In genomic region chr17:75753514-75754377, GRCh38 we compare ENCODE assay signal across 8 cellular contexts.
DNase-seq lines count a peak whose midpoint lies in the region; ATAC-seq and TF ChIP-seq lines count a peak whose summit lies in the region.

No MANE protein-coding gene starts in this region.

- H3K9ac ChIP-seq in KMS-11, result peak overlapping the region; percentile 75

- H2AFZ ChIP-seq in KMS-11 (ENCODE audit: low read depth), result peak overlapping the region; percentile 99

- peak overlapping the region; percentile 96 for H3K4me2 ChIP-seq in KMS-11

- H3K27me3 ChIP-seq in KMS-11 (ENCODE audit: insufficient read depth, low read depth), result peaks cover 11% of the 10 kb centered on the region
- no peaks in the 10 kb centered on the region for H3K27me3 ChIP-seq in WERI-Rb-1 (ENCODE audit: insufficient read depth, low read depth, severe bottlenecking)

- DNase-seq in AG04449 (ENCODE audit: low read depth, low spot score) (no peak), WERI-Rb-1 (peak; percentile 92), left kidney (ENCODE audit: low read depth, low spot score) (peak; percentile 90)
- peak; percentile 65 for DNase-seq in central memory CD4-positive, alpha-beta T cell
- peak; percentile 51 to 67 for DNase-seq in stimulated activated CD4-positive, alpha-beta T cell treated with anti-CD3 and anti-CD28 coated beads, Interleukin-4, amount 100 ng/mL, for 48 hours (ENCODE audit: low read depth in 2 of 2)

- H3K36me3 ChIP-seq in KMS-11 (ENCODE audit: insufficient read depth), result no peaks in the 10 kb centered on the region
- H3K36me3 ChIP-seq in WERI-Rb-1, result peaks cover 6% of the 10 kb centered on the region; the same call in 1 of the 2 replicates

- CTCF ChIA-PET in AG04449 (lab: Yijun Ruan, JAX), result interaction anchor here (0.6 to 23.0 kb wide), 70 partner anchors 9 to 835 kb away, joined by 3 to 1427 read pairs (median 4); partner anchors contain the start of genes GALK1, MIF4GD, RECQL5 and SAP30BP

- POLR2A ChIA-PET in AG04449 (lab: Yijun Ruan, JAX), result interaction anchor here (0.9 to 2.0 kb wide), 8 partner anchors 8 to 144 kb away, joined by 3 to 11 read pairs (median 6); partner anchors contain the start of genes GALK1, RECQL5, SAP30BP and SMIM5

- H3K79me2 ChIP-seq in KMS-11 (ENCODE audit: insufficient read depth, low read depth), result no peaks in the 10 kb centered on the region

- H4K20me1 ChIP-seq in KMS-11 (ENCODE audit: insufficient read depth), result no peaks in the 10 kb centered on the region

- H3K27ac ChIP-seq in KMS-11, result no peak overlapping the region
- peak overlapping the region; percentile 86 for H3K27ac ChIP-seq in WERI-Rb-1

- H3K4me3 ChIP-seq in AG04449 (ENCODE audit: low read depth, low read length) (peak overlapping the region; percentile 55), KMS-11 (IDR thresholded peaks at IDR 0.05; ENCODE audit: insufficient read depth, low read depth, low read length) (no peak overlapping the region), WERI-Rb-1 (ENCODE audit: low read depth, low read length) (peak overlapping the region; percentile 52)

- H3K9me3 ChIP-seq in WERI-Rb-1 (ENCODE audit: severe bottlenecking), result no peaks in the 10 kb centered on the region

- TF ChIP-seq CTCF in AG04449 (IDR thresholded peaks at IDR 0.05; ENCODE audit: insufficient read depth, low read length, missing control alignments) (peak; percentile 73), KMS-11 (conservative IDR thresholded peaks at IDR 0.05; ENCODE audit: low read depth, low read length) (peak; percentile 32; the same call in 1 of the 2 replicates), WERI-Rb-1 (IDR thresholded peaks at IDR 0.05; ENCODE audit: low read depth, low read length) (peak; percentile 88)

- H3K4me1 ChIP-seq in KMS-11 (ENCODE audit: low read depth, poor library complexity, severe bottlenecking), result peaks cover 28% of the 10 kb centered on the region

- ATAC-seq in GM19025 (IDR thresholded peaks at IDR 0.05; ENCODE audit: low read depth, unreplicated experiment), result peak; percentile 44
- no peak for ATAC-seq in HG03457 (IDR thresholded peaks at IDR 0.05; ENCODE audit: unreplicated experiment)

Comparison
In these comparisons a context has a peak if more than half of its experiments do, and no peak if none do; other contexts are left out.
1. CTCF ChIP-seq: peak in every context shown above with its lines; median percentile 88 in WERI-Rb-1; 73 in AG04449; 32 in KMS-11.